ENCODE assay signal across 7 cellular contexts in genomic region chr2:27322301-27322765, GRCh38.
DNase-seq lines count a peak whose midpoint lies in the region; ATAC-seq lines count a peak whose summit lies in the region.

No MANE protein-coding gene starts in this region.

- peak overlapping the region; percentile 87 to 98 (median 90) for H3K4me3 ChIP-seq in subcutaneous abdominal adipose tissue (ENCODE audit: low read depth in 1 of 5, low read length in 5 of 5)

- peaks cover 6 to 15% (median 14%) of the 10 kb centered on the region in 5 donors for H3K36me3 ChIP-seq in subcutaneous abdominal adipose tissue (ENCODE audit: control insufficient read depth in 5 of 5, insufficient read depth in 5 of 5, low read length in 5 of 5)

- peaks cover 9 to 32% (median 28%) of the 10 kb centered on the region in 5 donors for H3K4me1 ChIP-seq in subcutaneous abdominal adipose tissue (ENCODE audit: control insufficient read depth in 5 of 5, insufficient read depth in 5 of 5, low read length in 5 of 5)

- H3K27me3 ChIP-seq in subcutaneous abdominal adipose tissue (ENCODE audit: control insufficient read depth in 5 of 5, insufficient read depth in 4 of 5, low read length in 5 of 5) = no peaks in the 10 kb centered on the region

- peak overlapping the region; percentile 89 to 99 (median 99) for H3K9ac ChIP-seq in subcutaneous abdominal adipose tissue (ENCODE audit: low read length in 5 of 5)

- H3K27ac ChIP-seq in subcutaneous abdominal adipose tissue (ENCODE audit: low read depth, low read length) = peak overlapping the region; percentile 97

- peak; percentile 24 for DNase-seq in GM19238 (ENCODE audit: insufficient read length, low spot score)
- peak; percentile 60 for DNase-seq in MV-4-11 (lab: John Stamatoyannopoulos, UW)
- peak; percentile 31 for DNase-seq in astrocyte of the hippocampus (ENCODE audit: low read depth, low spot score)
- DNase-seq in kidney tubule cell (ENCODE audit: low spot score) = peak; percentile 48
- DNase-seq in NCI-H2227 treated with DMSO at 0.1 percent for 48 hours (lab: John Stamatoyannopoulos, UW) = no peak

- no peaks in the 10 kb centered on the region for H3K9me3 ChIP-seq in subcutaneous abdominal adipose tissue (ENCODE audit: control insufficient read depth in 5 of 5, low read length in 5 of 5)

- no peak for ATAC-seq in GM21786 (IDR thresholded peaks at IDR 0.05; ENCODE audit: unreplicated experiment)
